Comparison of ENCODE assay signal across 20 cellular contexts in genomic region chr20:58402305-58402704, GRCh38. TPM values are rescaled to one million over a fixed set of nuclear protein-coding genes. Genes with fewer than 3 reads are reported as not detected.
DNase-seq lines count a peak whose midpoint lies in the region; ATAC-seq, FAIRE-seq and TF ChIP-seq lines count a peak whose summit lies in the region.
"Had no signal": no experiment of that assay in that cellular context is flagged by ENCODE, and none has a peak within 500 bp of the region (broad histone marks: within the 10 kb centered on the region; RNA-seq: fewer than 3 reads in every experiment).

No MANE protein-coding gene starts in this region.

- TF ChIP-seq EP300 in H1 (IDR thresholded peaks at IDR 0.05; ENCODE audit: borderline replicate concordance in 1 of 2, low read depth in 2 of 2, low read length in 2 of 2): no peak

- H3K14ac ChIP-seq in H1 (ENCODE audit: insufficient read length): no peak overlapping the region

- H3K4me1 ChIP-seq in Karpas-422 (ENCODE audit: low read length): peaks cover 93% of the 10 kb centered on the region
- peaks cover 0 to 3% (median 2%) of the 10 kb centered on the region in 4 experiments; a peak in 1 of 7 replicates for H3K4me1 ChIP-seq in H1 (replicated peaks in 1 of 4; ENCODE audit: control insufficient read depth in 3 of 4, insufficient read depth in 4 of 4, low read length in 3 of 4)

- H3K4me2 ChIP-seq in Karpas-422 (ENCODE audit: low read depth, low read length, poor library complexity, severe bottlenecking) (peak overlapping the region; percentile 39), H1 (ENCODE audit: insufficient read depth in 1 of 2, low read depth in 2 of 2, low read length in 2 of 2) (no peak overlapping the region)

- peaks cover 11% of the 10 kb centered on the region for H3K79me1 ChIP-seq in H1 (ENCODE audit: low read depth, low read length)

- H2BK12ac ChIP-seq in H1 (ENCODE audit: low read depth, low read length): no peak overlapping the region

- no peak overlapping the region for H4K8ac ChIP-seq in H1 (ENCODE audit: extremely low read depth, insufficient read depth, low read length)

- no peak overlapping the region for H2BK120ac ChIP-seq in H1 (replicated peaks; ENCODE audit: low read depth, low read length)

- H4K91ac ChIP-seq in H1 (replicated peaks; ENCODE audit: insufficient read length, low read length): peak overlapping the region; percentile 13

- H3K27me3 ChIP-seq in Karpas-422 (ENCODE audit: low read length): no peaks in the 10 kb centered on the region
- H3K27me3 ChIP-seq in H1 (replicated peaks in 1 of 4; ENCODE audit: control insufficient read depth in 3 of 4, extremely low read depth in 1 of 4, insufficient read depth in 3 of 4, low read length in 3 of 4): no peaks in the 10 kb centered on the region
- no peaks in the 10 kb centered on the region for H3K27me3 ChIP-seq in WERI-Rb-1 (ENCODE audit: insufficient read depth, low read depth, severe bottlenecking)
- H3K27me3 ChIP-seq: body of pancreas, heart left ventricle, left lung, sigmoid colon, tibial nerve had no signal

- no peak for TF ChIP-seq CTCF in H1 (IDR thresholded peaks at IDR 0.05; ENCODE audit: control extremely low read depth in 1 of 3, insufficient read depth in 1 of 3, low read depth in 1 of 3, low read length in 3 of 3)
- TF ChIP-seq CTCF in WERI-Rb-1 (IDR thresholded peaks at IDR 0.05; ENCODE audit: low read depth, low read length): no peak

- no peak overlapping the region for H2BK15ac ChIP-seq in H1 (ENCODE audit: low read length)

- CTCF ChIA-PET in H1 (lab: Charles Lee; ENCODE audit: partially characterized antibody): interaction anchor here (1.0 to 1.6 kb wide), 3 partner anchors 9 to 46 kb away, joined by 3 to 4 read pairs (median 3); no protein-coding TSS in a partner anchor

- no peak overlapping the region for H4K5ac ChIP-seq in H1 (ENCODE audit: insufficient read length, low read depth, low read length)

- H3K4me3 ChIP-seq in Karpas-422 (ENCODE audit: low read length): no peak overlapping the region
- no peak overlapping the region for H3K4me3 ChIP-seq in H1 (ENCODE audit: extremely low read depth in 1 of 4, insufficient read depth in 2 of 4, low read depth in 3 of 4, low read length in 4 of 4)
- no peak overlapping the region for H3K4me3 ChIP-seq in WERI-Rb-1 (ENCODE audit: low read depth, low read length)
- H3K4me3 ChIP-seq: body of pancreas, heart left ventricle, left lung, sigmoid colon, tibial nerve had no signal

- TF ChIP-seq POLR2A in H1 (IDR thresholded peaks at IDR 0.05; ENCODE audit: control extremely low read depth in 1 of 2, low read depth in 2 of 2, low read length in 2 of 2): no peak

- no peak overlapping the region for H2AFZ ChIP-seq in Karpas-422 (ENCODE audit: low read length)
- H2AFZ ChIP-seq in H1 (ENCODE audit: low read length): no peak overlapping the region

- no peak overlapping the region for H2BK20ac ChIP-seq in H1 (ENCODE audit: low read length)

- H3K36me3 ChIP-seq in Karpas-422 (ENCODE audit: insufficient read depth, low read length) (peaks cover 7% of the 10 kb centered on the region; the same call in 1 of the 2 replicates), H1 (ENCODE audit: control insufficient read depth in 2 of 4, insufficient read depth in 4 of 4, low read length in 3 of 4) (no peaks in the 10 kb centered on the region), WERI-Rb-1 (no peaks in the 10 kb centered on the region)
- H3K36me3 ChIP-seq: heart left ventricle, left lung, sigmoid colon, tibial nerve had no signal

- no peak for TF ChIP-seq RAD21 in H1 (IDR thresholded peaks at IDR 0.05 in 1 of 2, conservative IDR thresholded peaks at IDR 0.05 in 1 of 2; ENCODE audit: low read depth in 2 of 2, low read length in 2 of 2)

- H3K9ac ChIP-seq in Karpas-422 (ENCODE audit: low read length) (peak overlapping the region; percentile 18; the same call in 1 of the 2 replicates), H1 (replicated peaks in 1 of 4; ENCODE audit: extremely low read depth in 1 of 4, low read depth in 3 of 4, low read length in 3 of 4) (no peak overlapping the region)

- no peak for ATAC-seq in GM19455 (IDR thresholded peaks at IDR 0.05; ENCODE audit: unreplicated experiment)
- ATAC-seq: body of pancreas, HCT116, heart left ventricle, left lung had no signal

- WGBS in H1 (ENCODE audit: extremely low coverage in 1 of 2, insufficient coverage in 1 of 2, insufficient read length in 1 of 2, insufficient replicate concordance in 2 of 2, low coverage in 1 of 2, low lambda C conversion rate in 2 of 2, missing lambda C conversion rate in 1 of 2), 2 experiments: 81% methylated on average over 5 of the region's 5 CpGs; no CpG with 5 or more reads in 1 of the 2 experiments

- peaks cover 100% of the 10 kb centered on the region for H3K79me2 ChIP-seq in Karpas-422 (ENCODE audit: low read length)
- H3K79me2 ChIP-seq in H1 (ENCODE audit: control insufficient read depth in 1 of 2, insufficient read depth in 2 of 2, low read length in 2 of 2): peaks cover 19 to 99% of the 10 kb centered on the region in 2 experiments

- DNase-seq in stimulated activated CD4-positive, alpha-beta T cell treated with anti-CD3 and anti-CD28 coated beads, Interleukin-15, amount 100 ng/mL, for 24 hours: peak; percentile 20
- DNase-seq in stimulated activated CD4-positive, alpha-beta T cell treated with anti-CD3 and anti-CD28 coated beads, Interleukin-1b, Interleukin-23, amount 100 ng/mL, for 48 hours: no peak
- DNase-seq in Karpas-422 (no peak), H1 (ENCODE audit: low read depth in 1 of 2, low spot score in 2 of 2) (no peak), foreskin melanocyte (no peak), WERI-Rb-1 (no peak)
- DNase-seq: activated T-cell treated with anti-CD3 and anti-CD28 coated beads, Interleukin-2, amount 50 U/mL, for 24 hours; body of pancreas; DND-41; endodermal cell; heart left ventricle; left lung; NCI-H1417; NCI-H69; SHP77 treated with DMSO at 0.1 percent for 48 hours; sigmoid colon; stimulated activated naive CD4-positive, alpha-beta T cell treated with Interleukin-2 at 50 U/mL for 16 hours had no signal

- no peak overlapping the region for H3K56ac ChIP-seq in H1 (replicated peaks; ENCODE audit: insufficient read length, low read depth, low read length)

- H3K9me2 ChIP-seq in Karpas-422 (replicated peaks; ENCODE audit: insufficient read depth, low read length): no peaks in the 10 kb centered on the region

- no peak overlapping the region for H2BK5ac ChIP-seq in H1 (ENCODE audit: low read depth, low read length)

- H3K27ac ChIP-seq in Karpas-422 (ENCODE audit: low read length) (peak overlapping the region; percentile 52), H1 (ENCODE audit: low read depth, low read length) (no peak overlapping the region), WERI-Rb-1 (no peak overlapping the region)
- H3K27ac ChIP-seq: body of pancreas, heart left ventricle, left lung, sigmoid colon, tibial nerve had no signal

- H2AK5ac ChIP-seq in H1 (ENCODE audit: low read depth, low read length): no peak overlapping the region

- H3K23me2 ChIP-seq in H1 (ENCODE audit: low read depth, low read length): no peaks in the 10 kb centered on the region; the same call in 1 of the 2 replicates

- no peak overlapping the region for H3K4ac ChIP-seq in H1 (replicated peaks; ENCODE audit: insufficient read length, low read depth, low read length)

- H3K9me3 ChIP-seq in Karpas-422 (ENCODE audit: low read length) (no peaks in the 10 kb centered on the region), H1 (ENCODE audit: insufficient read depth in 2 of 2, low read depth in 1 of 2, low read length in 1 of 2) (no peaks in the 10 kb centered on the region), WERI-Rb-1 (ENCODE audit: severe bottlenecking) (no peaks in the 10 kb centered on the region)
- H3K9me3 ChIP-seq: body of pancreas, heart left ventricle, left lung, sigmoid colon, tibial nerve had no signal

- no peak for FAIRE-seq in H1 (lab: Jason Lieb, UNC)

- H3K18ac ChIP-seq in H1 (ENCODE audit: extremely low read depth, low read length): no peak overlapping the region

- H3K23ac ChIP-seq in H1 (ENCODE audit: insufficient read length): no peak overlapping the region

- H4K20me1 ChIP-seq in Karpas-422 (ENCODE audit: insufficient read depth, low read depth, low read length) (peaks cover 33% of the 10 kb centered on the region), H1 (replicated peaks in 1 of 2; ENCODE audit: control insufficient read depth in 1 of 2, insufficient read depth in 2 of 2, low read length in 2 of 2) (peaks cover 2 to 7% of the 10 kb centered on the region in 2 experiments)

- POLR2A ChIA-PET in H1 (lab: Charles Lee; ENCODE audit: partially characterized antibody): no interaction called here

TF ChIP-seq in H1, 55 proteins besides CTCF, POLR2A, EP300 and RAD21:
- TF ChIP-seq TCF12 (IDR thresholded peaks at IDR 0.05; ENCODE audit: low read depth, low read length) (no peak), HDAC2 (IDR thresholded peaks at IDR 0.05; ENCODE audit: borderline replicate concordance in 1 of 2, low read depth in 2 of 2, low read length in 2 of 2) (no peak), GTF2F1 (IDR thresholded peaks at IDR 0.05; ENCODE audit: borderline replicate concordance, low read depth, low read length) (no peak), RBBP5 (IDR thresholded peaks at IDR 0.05; ENCODE audit: borderline replicate concordance, low read depth, low read length) (no peak), CBX5 (IDR thresholded peaks at IDR 0.05; ENCODE audit: low read depth, low read length) (no peak), ASH2L (IDR thresholded peaks at IDR 0.05; ENCODE audit: low read length) (no peak)

RNA-seq across cellular contexts. Expression of gene VAPB, which starts 13.3 kb away (rescaled TPM):
- total RNA-seq in Karpas-422 (2014; rRNA removed; shearing (Covaris generic); ENCODE audit: low replicate concordance): 11.1 and 12.8 TPM in 2 replicates
- total RNA-seq in H1 (2021; fragmentation: NEBNext Ultra II Directional; extraction: Animal tissue kit (Norgen Biotek cat#: 25700)): 57.1 and 62.8 TPM in 2 replicates
- polyA plus RNA-seq in H1 (2011; rRNA removed): 20.8 and 24.4 TPM in 2 replicates
- polyA plus RNA-seq in H1 (2011; cell fraction: cytosol; rRNA removed): 28.6 TPM
- polyA plus RNA-seq in H1 (2011; cell fraction: nucleus; rRNA removed): 17.8 TPM
- polyA plus RNA-seq in H1 (2012, experiment 1 of 2): 41.8 to 48.7 TPM (median 43.8 TPM) in 4 replicates
- 19.7 TPM for polyA plus RNA-seq in H1 (2012, experiment 2 of 2)
- polyA plus RNA-seq in H1 (2013, experiment 1 of 2): 24.6 TPM
- polyA plus RNA-seq in H1 (2013, experiment 2 of 2): 28.1 TPM
- 16.9 and 17.8 TPM in 2 replicates for polyA minus RNA-seq in H1 (2011; rRNA and poly(A)+ RNA removed)
- 20.2 TPM for polyA minus RNA-seq in H1 (2011; cell fraction: cytosol; rRNA and poly(A)+ RNA removed)
- polyA minus RNA-seq in H1 (2011; cell fraction: nucleus; rRNA and poly(A)+ RNA removed): 15.5 TPM
